Comparison of ENCODE assay signal across 8 cellular contexts in the genomic region with DNA sequence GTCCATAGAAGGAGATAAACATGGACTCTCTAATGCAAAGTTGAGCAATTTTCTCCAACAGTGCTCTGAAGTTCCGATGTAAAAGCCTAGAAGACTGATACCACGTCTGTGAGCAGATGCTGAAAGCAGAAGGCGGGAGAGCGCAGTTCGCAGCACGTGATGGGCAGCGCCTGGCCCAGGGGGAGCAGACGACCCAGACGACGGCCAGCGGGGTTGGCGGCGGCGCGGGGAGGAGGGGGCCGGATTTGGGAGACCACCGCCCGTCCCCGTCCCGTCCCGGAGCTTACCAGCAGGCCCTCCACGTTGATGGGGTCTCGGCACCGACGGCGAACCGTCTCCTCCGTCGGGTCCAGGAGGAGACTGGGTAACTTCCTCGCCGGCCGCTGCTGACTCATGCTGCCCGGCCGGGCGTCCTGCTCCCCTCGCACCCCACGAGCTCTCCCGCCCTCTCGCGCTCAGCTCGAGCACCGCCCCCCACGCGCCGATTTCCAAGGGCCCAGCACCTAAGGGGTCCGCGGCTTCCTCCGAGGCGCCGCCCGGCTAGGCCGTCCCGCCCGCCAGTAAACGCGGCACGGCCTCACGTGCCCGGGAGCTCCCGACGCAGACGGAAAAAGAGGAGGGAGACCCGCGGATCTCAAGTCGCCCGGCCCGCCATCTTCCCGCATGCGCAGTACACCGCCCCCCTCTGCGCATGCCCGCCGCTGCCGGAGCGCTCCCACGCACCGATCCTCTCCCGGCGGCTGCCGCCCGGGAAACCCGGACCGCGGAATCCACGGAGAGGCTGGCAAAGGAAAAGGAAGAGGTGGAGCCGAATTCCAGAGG. TPM values are rescaled to one million over a fixed set of nuclear protein-coding genes. Genes with fewer than 3 reads are reported as not detected.
DNase-seq lines count a peak whose midpoint lies in the region; ATAC-seq and TF ChIP-seq lines count a peak whose summit lies in the region.

A gene with protein sequence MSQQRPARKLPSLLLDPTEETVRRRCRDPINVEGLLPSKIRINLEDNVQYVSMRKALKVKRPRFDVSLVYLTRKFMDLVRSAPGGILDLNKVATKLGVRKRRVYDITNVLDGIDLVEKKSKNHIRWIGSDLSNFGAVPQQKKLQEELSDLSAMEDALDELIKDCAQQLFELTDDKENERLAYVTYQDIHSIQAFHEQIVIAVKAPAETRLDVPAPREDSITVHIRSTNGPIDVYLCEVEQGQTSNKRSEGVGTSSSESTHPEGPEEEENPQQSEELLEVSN (minus strand): TSS at position 677 of the 822 bp plus-strand sequence. CDS start 282 bp downstream, at position 395.

- peak; percentile 57 for ATAC-seq in GM19328 (IDR thresholded peaks at IDR 0.05; ENCODE audit: unreplicated experiment)
- peak; percentile 63 for ATAC-seq in HG03565 (IDR thresholded peaks at IDR 0.05; ENCODE audit: unreplicated experiment)
- peak; percentile 97 for ATAC-seq in left lung

- H3K27me3 ChIP-seq in BJ (ENCODE audit: control insufficient read depth, insufficient read depth, low read length) = no peaks in the 10 kb centered on the region
- no peaks in the 10 kb centered on the region for H3K27me3 ChIP-seq in left lung

- H3K4me3 ChIP-seq in BJ (ENCODE audit: low read depth, low read length) = peak within 1 kb of the TSS; percentile 66
- H3K4me3 ChIP-seq in left lung = peak within 1 kb of the TSS; percentile 72 to 77

- peak within 1 kb of the TSS; percentile 92 to 93 for H3K27ac ChIP-seq in left lung

- intact Hi-C loops in left lung (cut with DNase I) = no loop called here

- TF ChIP-seq CTCF in BJ (IDR thresholded peaks at IDR 0.05; ENCODE audit: insufficient read depth, low read depth, low read length) (no peak), left lung (IDR thresholded peaks at IDR 0.05) (no peak)

- DNase-seq in BJ (ENCODE audit: low read depth) (peak; percentile 44), NCI-H774 (lab: John Stamatoyannopoulos, UW) (peak; percentile 91), dedifferentiated amniotic fluid mesenchymal stem cell (ENCODE audit: extremely low spot score) (peak; percentile 94), left lung (peak; percentile 93 to 97)
- DNase-seq in activated CD4-positive, alpha-beta T cell treated with anti-CD3 and anti-CD28 coated beads, Interleukin-2, amount 50 U/mL, for 24 hours (ENCODE audit: low read depth in 1 of 2, low spot score in 1 of 2) = peak; percentile 81 to 86
- DNase-seq in stimulated activated CD4-positive, alpha-beta T cell treated with anti-CD3 and anti-CD28 coated beads, Interleukin-2, amount 100 ng/mL, for 4 hours (ENCODE audit: low read depth) = peak; percentile 76

- POLR2A ChIA-PET in BJ (lab: Charles Lee) = interaction anchor here (0.6 kb wide), 2 partner anchors 16 to 1171 kb away, joined by 3 to 4 read pairs; no protein-coding TSS in a partner anchor

- CTCF ChIA-PET in BJ (lab: Yijun Ruan, JAX) = interaction anchor here (0.8 to 5.1 kb wide), 7 partner anchors 12 to 630 kb away, joined by 3 to 27 read pairs (median 4); a partner anchor contains a TSS

- peaks cover 1% of the 10 kb centered on the region; the same call in 1 of the 2 replicates for H3K36me3 ChIP-seq in BJ (ENCODE audit: control insufficient read depth, insufficient read depth, low read length)
- peaks cover 0 to 9% of the 10 kb centered on the region in 2 donors for H3K36me3 ChIP-seq in left lung

- no peaks in the 10 kb centered on the region for H3K9me3 ChIP-seq in left lung

- peaks cover 7 to 41% of the 10 kb centered on the region in 2 donors for H3K4me1 ChIP-seq in left lung

RNA-seq across cellular contexts. Expression of the gene that starts here (rescaled TPM):
- 4.9 and 7.9 TPM in 2 replicates for polyA plus RNA-seq in BJ (2011; rRNA removed)
- polyA minus RNA-seq in BJ (2011; rRNA and poly(A)+ RNA removed) = 2.6 and 3.4 TPM in 2 replicates
- total RNA-seq in left lung = 10 to 100 TPM in 1 of 2 donors, 1 to 10 TPM in 1; 8.7 to 15.4 TPM

Comparison
In these comparisons a context has a peak if more than half of its experiments do, and no peak if none do; other contexts are left out.
1. Peak in every context shown above with its lines: DNase-seq, ATAC-seq, H3K4me3 ChIP-seq and H3K27ac ChIP-seq.
2. DNase-seq: peak in every context shown above with its lines; median percentile 95 in left lung; 94 in dedifferentiated amniotic fluid mesenchymal stem cell; 91 in NCI-H774; 84 in activated CD4-positive, alpha-beta T cell treated with anti-CD3 and anti-CD28 coated beads, Interleukin-2, amount 50 U/mL, for 24 hours; 76 in stimulated activated CD4-positive, alpha-beta T cell treated with anti-CD3 and anti-CD28 coated beads, Interleukin-2, amount 100 ng/mL, for 4 hours; 44 in BJ.